Comparison of ENCODE assay signal across 1 cellular context in genomic region chr13:32142956-32143375, GRCh38.
TF ChIP-seq lines count a peak whose summit lies in the region.

No MANE protein-coding gene starts in this region.

TF ChIP-seq in HepG2, 621 proteins besides CTCF, POLR2A, EP300 and RAD21 (continued from another document and continues in another):
- TF ChIP-seq PREB (CRISPR knock-in tag; IDR thresholded peaks at IDR 0.05) (no peak), FOXK2 (IDR thresholded peaks at IDR 0.05) (peak; percentile 38; the same call in 1 of the 2 replicates), TP53 (CRISPR knock-in tag; conservative IDR thresholded peaks at IDR 0.05) (0 out of 2 replicates have a peak, but pooled peaks have one; percentile 68), ZNF512 (CRISPR knock-in tag; IDR thresholded peaks at IDR 0.05) (no peak), ZNF230 (CRISPR knock-in tag; IDR thresholded peaks at IDR 0.05) (no peak), MATR3 (CRISPR knock-in tag; IDR thresholded peaks at IDR 0.05) (no peak), ATF7 (IDR thresholded peaks at IDR 0.05) (no peak), ATF7 (CRISPR knock-in tag; IDR thresholded peaks at IDR 0.05) (peak; percentile 36; the same call in 1 of the 2 replicates), EED (CRISPR knock-in tag; IDR thresholded peaks at IDR 0.05) (no peak), THAP8 (CRISPR knock-in tag; IDR thresholded peaks at IDR 0.05; ENCODE audit: borderline replicate concordance) (no peak), MIXL1 (CRISPR knock-in tag; IDR thresholded peaks at IDR 0.05) (peak; percentile 93), FOXP4 (CRISPR knock-in tag; IDR thresholded peaks at IDR 0.05) (peak; percentile 94), NFAT5 (CRISPR knock-in tag; IDR thresholded peaks at IDR 0.05) (no peak), ZNF232 (CRISPR knock-in tag; IDR thresholded peaks at IDR 0.05; ENCODE audit: borderline replicate concordance) (peak; percentile 95), ZNF710 (CRISPR knock-in tag; IDR thresholded peaks at IDR 0.05; ENCODE audit: borderline replicate concordance) (peak; percentile 88; the same call in 1 of the 2 replicates), ZNF562 (CRISPR knock-in tag; IDR thresholded peaks at IDR 0.05; ENCODE audit: borderline replicate concordance) (no peak), ZNF496 (CRISPR knock-in tag; IDR thresholded peaks at IDR 0.05; ENCODE audit: insufficient replicate concordance) (no peak), SATB2 (CRISPR knock-in tag; IDR thresholded peaks at IDR 0.05) (peak; percentile 76; the same call in 1 of the 2 replicates), ZNF138 (CRISPR knock-in tag; IDR thresholded peaks at IDR 0.05; ENCODE audit: low read depth) (no peak), XRCC5 (optimal IDR thresholded peaks at IDR 0.05; ENCODE audit: low read length) (no peak), ZBTB39 (CRISPR knock-in tag; IDR thresholded peaks at IDR 0.05) (peak; percentile 96), ZMAT3 (CRISPR knock-in tag; conservative IDR thresholded peaks at IDR 0.05) (no peak), CREB3 (CRISPR knock-in tag; IDR thresholded peaks at IDR 0.05) (0 out of 2 replicates have a peak, but pooled peaks have one; percentile 70), ZNF180 (CRISPR knock-in tag; IDR thresholded peaks at IDR 0.05; ENCODE audit: borderline replicate concordance, low read depth) (no peak), SMAD9 (CRISPR knock-in tag; IDR thresholded peaks at IDR 0.05) (no peak), ZNF879 (CRISPR knock-in tag; IDR thresholded peaks at IDR 0.05) (no peak), ZNF652 (CRISPR knock-in tag; IDR thresholded peaks at IDR 0.05; ENCODE audit: borderline replicate concordance, low read depth) (peak; percentile 36; the same call in 1 of the 2 replicates), ESRRA (CRISPR knock-in tag; IDR thresholded peaks at IDR 0.05; ENCODE audit: low read depth) (peak; percentile 50; the same call in 1 of the 2 replicates), ZNF513 (CRISPR knock-in tag; conservative IDR thresholded peaks at IDR 0.05) (no peak), ZBED4 (CRISPR knock-in tag; IDR thresholded peaks at IDR 0.05; ENCODE audit: borderline replicate concordance) (no peak), HMG20B (CRISPR knock-in tag; conservative IDR thresholded peaks at IDR 0.05) (peak; percentile 86), DNMT3B (CRISPR knock-in tag; conservative IDR thresholded peaks at IDR 0.05) (peak; percentile 64; the same call in 1 of the 2 replicates), ZNF367 (CRISPR knock-in tag; IDR thresholded peaks at IDR 0.05; ENCODE audit: borderline replicate concordance) (no peak), JUND (CRISPR knock-in tag; IDR thresholded peaks at IDR 0.05) (no peak)
